Comparison of ENCODE assay signal across 8 cellular contexts in genomic region chr7:21261627-21262564, GRCh38.
A peak's percentile ranks its signal among the peaks of the same experiment; 100 is the strongest.
DNase-seq lines count a peak whose midpoint lies in the region; ATAC-seq and TF ChIP-seq lines count a peak whose summit lies in the region.

No MANE protein-coding gene starts in this region.

- intact Hi-C loops in left cardiac atrium (cut with DNase I): loop anchor here in 1 of 2 donors (2.0 to 10.0 kb wide), 2 partner anchors 245 to 433 kb away; no protein-coding TSS in a partner anchor
- intact Hi-C loops in aorta (cut with DNase I): no loop called here

- H3K36me3 ChIP-seq in cardiac muscle cell: no peaks in the 10 kb centered on the region
- H3K36me3 ChIP-seq in WERI-Rb-1: no peaks in the 10 kb centered on the region
- H3K36me3 ChIP-seq in neural progenitor cell: no peaks in the 10 kb centered on the region
- no peaks in the 10 kb centered on the region for H3K36me3 ChIP-seq in aorta (ENCODE audit: control insufficient read depth in 1 of 2, insufficient read depth in 2 of 2, low read length in 1 of 2)

- peaks cover 2% of the 10 kb centered on the region for H3K4me1 Mint-ChIP-seq in neural progenitor cell

- DNase-seq in cardiac muscle cell (ENCODE audit: low read depth in 1 of 2, low spot score in 1 of 2): peak; percentile 55 to 65
- DNase-seq in left cardiac atrium: no peak
- peak; percentile 4 for DNase-seq in NCI-H2029 (lab: John Stamatoyannopoulos, UW)
- DNase-seq in WERI-Rb-1: peak; percentile 60
- peak; percentile 7 to 53 for DNase-seq in dermis microvascular lymphatic vessel endothelial cell (ENCODE audit: low read depth in 2 of 2)
- DNase-seq in neural progenitor cell (ENCODE audit: low spot score): peak; percentile 64
- no peak for DNase-seq in aorta

- TF ChIP-seq CTCF in cardiac muscle cell (IDR thresholded peaks at IDR 0.05; ENCODE audit: low read depth, low read length) (peak; percentile 64), WERI-Rb-1 (IDR thresholded peaks at IDR 0.05; ENCODE audit: low read depth, low read length) (peak; percentile 61), neural progenitor cell (IDR thresholded peaks at IDR 0.05) (peak; percentile 68)

- no peaks in the 10 kb centered on the region for H3K9me3 Mint-ChIP-seq in neural progenitor cell

- WGBS in aorta, 2 donors: 15% methylated on average over 8 of the region's 8 CpGs

- H3K9ac ChIP-seq in neural progenitor cell: no peak overlapping the region

- no peak overlapping the region for H3K27ac Mint-ChIP-seq in neural progenitor cell

- H3K4me2 ChIP-seq in neural progenitor cell: no peak overlapping the region

- H3K4me1 ChIP-seq in cardiac muscle cell (ENCODE audit: low read depth) (no peaks in the 10 kb centered on the region), neural progenitor cell (no peaks in the 10 kb centered on the region), aorta (ENCODE audit: control insufficient read depth in 1 of 2, insufficient read depth in 2 of 2, low read length in 2 of 2) (no peaks in the 10 kb centered on the region)

- H3K36me3 Mint-ChIP-seq in neural progenitor cell: no peaks in the 10 kb centered on the region

- H3K4me3 ChIP-seq in cardiac muscle cell (no peak overlapping the region), WERI-Rb-1 (ENCODE audit: low read depth, low read length) (no peak overlapping the region), neural progenitor cell (no peak overlapping the region), aorta (ENCODE audit: low read length in 2 of 2) (no peak overlapping the region)

- H2AFZ ChIP-seq in neural progenitor cell (replicated peaks): peak overlapping the region; percentile 23

- H3K79me2 ChIP-seq in neural progenitor cell (ENCODE audit: low read depth): no peaks in the 10 kb centered on the region

- H3F3A ChIP-seq in neural progenitor cell (ENCODE audit: low read depth): no peaks in the 10 kb centered on the region

- ATAC-seq in left cardiac atrium (no peak), HG02759 (IDR thresholded peaks at IDR 0.05; ENCODE audit: unreplicated experiment) (peak; percentile 74), aorta (ENCODE audit: low FRiP score) (no peak)

- H3K27ac ChIP-seq in cardiac muscle cell: no peak overlapping the region
- H3K27ac ChIP-seq in WERI-Rb-1: no peak overlapping the region
- H3K27ac ChIP-seq in neural progenitor cell: no peak overlapping the region
- H3K27ac ChIP-seq in aorta (ENCODE audit: low read depth in 1 of 2, low read length in 2 of 2): no peak overlapping the region

- no peak overlapping the region for H3K4me3 Mint-ChIP-seq in neural progenitor cell

- no peaks in the 10 kb centered on the region for H3K27me3 Mint-ChIP-seq in neural progenitor cell (ENCODE audit: insufficient read depth, low read depth)

- H3K27me3 ChIP-seq in cardiac muscle cell: no peaks in the 10 kb centered on the region
- peaks cover 20% of the 10 kb centered on the region for H3K27me3 ChIP-seq in WERI-Rb-1 (ENCODE audit: insufficient read depth, low read depth, severe bottlenecking)
- no peaks in the 10 kb centered on the region for H3K27me3 ChIP-seq in neural progenitor cell
- H3K27me3 ChIP-seq in aorta (ENCODE audit: control insufficient read depth in 1 of 2, insufficient read depth in 2 of 2, low read length in 1 of 2): no peaks in the 10 kb centered on the region

- H3K9me3 ChIP-seq in cardiac muscle cell (ENCODE audit: low read depth): no peaks in the 10 kb centered on the region
- no peaks in the 10 kb centered on the region for H3K9me3 ChIP-seq in WERI-Rb-1 (ENCODE audit: severe bottlenecking)
- no peaks in the 10 kb centered on the region for H3K9me3 ChIP-seq in neural progenitor cell (ENCODE audit: low read depth)
- H3K9me3 ChIP-seq in aorta (ENCODE audit: control insufficient read depth, low read length): peaks cover 2% of the 10 kb centered on the region

- no peaks in the 10 kb centered on the region for H4K20me1 ChIP-seq in neural progenitor cell (ENCODE audit: low read depth)

Comparison
In these comparisons a context has a peak if more than half of its experiments do, and no peak if none do; other contexts are left out.
1. DNase-seq: peak in cardiac muscle cell (2 of 2), NCI-H2029 (single experiment), WERI-Rb-1 (single experiment), dermis microvascular lymphatic vessel endothelial cell (2 of 2) and neural progenitor cell (single experiment); none in left cardiac atrium (single experiment) and aorta (0 of 2).
2. Peak in every context shown above with its lines, with median percentiles within 50 percentile points of each other: CTCF ChIP-seq.